4 cellular contexts compared by ENCODE assay signal in the genomic region with DNA sequence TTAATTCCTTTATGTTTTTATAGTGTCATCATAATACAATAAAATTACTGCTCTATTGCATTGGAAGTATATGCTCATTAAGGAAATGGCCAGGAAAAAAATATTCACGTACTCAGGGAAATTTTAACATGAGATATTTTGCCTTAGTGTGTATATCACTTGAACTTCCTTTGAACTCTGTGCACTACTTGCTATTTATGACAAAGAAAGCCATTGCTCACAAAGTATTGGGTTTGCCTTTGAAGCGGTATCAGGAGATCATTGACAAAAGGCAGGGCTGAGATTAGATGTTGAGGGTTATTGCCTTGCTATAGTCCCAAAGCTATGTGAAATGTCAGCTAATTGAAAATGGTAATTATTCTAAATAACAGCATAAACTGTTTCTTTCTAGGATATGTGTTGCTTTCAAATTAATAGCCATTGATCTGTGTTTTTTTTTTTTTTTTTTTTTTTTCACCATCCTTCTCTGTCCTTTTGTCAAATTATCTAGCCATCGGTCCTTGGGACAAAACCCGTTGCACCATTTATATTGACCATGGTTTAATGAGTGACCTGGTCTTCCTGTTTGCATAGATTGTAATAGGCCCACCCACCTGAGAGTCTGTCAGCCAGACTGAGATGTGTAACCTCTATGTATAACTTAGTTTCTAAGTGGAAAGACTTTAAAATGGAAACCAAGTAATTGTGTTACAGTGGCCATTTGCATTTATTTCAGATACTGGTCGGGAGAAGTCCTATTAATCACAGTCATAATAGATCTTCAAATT. TPM values are rescaled to one million over a fixed set of nuclear protein-coding genes. Genes with fewer than 3 reads are reported as not detected.
"Had no signal": no experiment of that assay in that cellular context is flagged by ENCODE, and none has a peak within 500 bp of the region (broad histone marks: within the 10 kb centered on the region; RNA-seq: fewer than 3 reads in every experiment).

No MANE protein-coding gene starts in this region.

RNA-seq across cellular contexts. Expression of gene OR4F6, which starts 14.6 kb away (rescaled TPM):
- total RNA-seq: LHCN-M2, M059J, MCF 10A, NCI-H460 had no signal

RNA-seq across cellular contexts. Expression of gene OR4F15, which starts 23.3 kb away (rescaled TPM):
- total RNA-seq: LHCN-M2, M059J, MCF 10A, NCI-H460 had no signal
